Comparison of ENCODE assay signal across 9 cellular contexts in the genomic region with DNA sequence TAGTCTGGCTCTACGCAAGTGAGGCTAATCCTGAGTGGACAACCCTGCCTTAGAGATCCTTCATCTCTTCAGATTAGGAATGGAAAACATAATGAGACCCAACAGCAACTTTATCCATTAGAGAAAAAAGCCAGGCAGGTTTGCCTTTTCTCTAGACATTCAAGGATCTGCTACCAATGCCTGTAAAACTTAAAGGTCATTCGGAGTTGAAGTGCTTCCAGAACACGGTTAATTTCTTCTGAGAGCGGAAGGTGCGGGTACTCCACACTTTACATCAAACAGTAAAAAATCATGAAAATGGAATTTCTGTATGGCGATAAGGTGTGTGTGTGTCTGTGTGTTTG.
A peak's percentile ranks its signal among the peaks of the same experiment; 100 is the strongest.
DNase-seq lines count a peak whose midpoint lies in the region; ATAC-seq and TF ChIP-seq lines count a peak whose summit lies in the region.
"Had no signal": no experiment of that assay in that cellular context is flagged by ENCODE, and none has a peak within 500 bp of the region (broad histone marks: within the 10 kb centered on the region; RNA-seq: fewer than 3 reads in every experiment).

No MANE protein-coding gene starts in this region.

- no peaks in the 10 kb centered on the region for H3K9me3 Mint-ChIP-seq in stimulated activated memory B cell treated with anti-CD40 and anti-IgM and Interleukin-4, amounts not matched to agents 10 μg/mL and 1 μg/mL and 100 μg/mL, for 72 hours

- ATAC-seq in stimulated activated memory B cell treated with anti-CD40 and anti-IgM and Interleukin-4, amounts not matched to agents 10 μg/mL and 1 μg/mL and 100 μg/mL, for 72 hours = no peak
- ATAC-seq in HG03097 (IDR thresholded peaks at IDR 0.05; ENCODE audit: low FRiP score, unreplicated experiment) (no peak), HG03439 (IDR thresholded peaks at IDR 0.05; ENCODE audit: unreplicated experiment) (no peak)

- no peak for TF ChIP-seq CTCF in WI38 (IDR thresholded peaks at IDR 0.05; ENCODE audit: low read depth, low read length)

- no peaks in the 10 kb centered on the region for H3K36me3 Mint-ChIP-seq in stimulated activated memory B cell treated with anti-CD40 and anti-IgM and Interleukin-4, amounts not matched to agents 10 μg/mL and 1 μg/mL and 100 μg/mL, for 72 hours

- peak overlapping the region; percentile 87 for H3K4me3 Mint-ChIP-seq in stimulated activated memory B cell treated with anti-CD40 and anti-IgM and Interleukin-4, amounts not matched to agents 10 μg/mL and 1 μg/mL and 100 μg/mL, for 72 hours

- H3K9me3 ChIP-seq in iPS-18a (ENCODE audit: control insufficient read depth, low read depth, low read length) = no peaks in the 10 kb centered on the region

- H3K27me3 Mint-ChIP-seq in stimulated activated memory B cell treated with anti-CD40 and anti-IgM and Interleukin-4, amounts not matched to agents 10 μg/mL and 1 μg/mL and 100 μg/mL, for 72 hours = no peaks in the 10 kb centered on the region

- H3K27ac Mint-ChIP-seq in stimulated activated memory B cell treated with anti-CD40 and anti-IgM and Interleukin-4, amounts not matched to agents 10 μg/mL and 1 μg/mL and 100 μg/mL, for 72 hours = peak overlapping the region; percentile 87

- H3K4me1 Mint-ChIP-seq in stimulated activated memory B cell treated with anti-CD40 and anti-IgM and Interleukin-4, amounts not matched to agents 10 μg/mL and 1 μg/mL and 100 μg/mL, for 72 hours = peaks cover 16% of the 10 kb centered on the region

- peak overlapping the region; percentile 79 for H3K4me3 ChIP-seq in WI38 (ENCODE audit: low read depth, low read length)
- peak overlapping the region; percentile 85 for H3K4me3 ChIP-seq in iPS-18a (ENCODE audit: low read length)

- H3K36me3 ChIP-seq in iPS-18a (ENCODE audit: control insufficient read depth, low read depth, low read length) = no peaks in the 10 kb centered on the region

- peak overlapping the region; percentile 69 for H3K9ac ChIP-seq in iPS-18a (ENCODE audit: low read length)

- no peak overlapping the region for H3K27ac ChIP-seq in iPS-18a (ENCODE audit: low read length)

- H3K27me3 ChIP-seq in iPS-18a (ENCODE audit: control insufficient read depth, insufficient read depth, low read length) = no peaks in the 10 kb centered on the region

- peak; percentile 64 for DNase-seq in DMS 273 (lab: John Stamatoyannopoulos, UW; ENCODE audit: unreplicated experiment)
- DNase-seq in DMS 273 treated with DMSO at 0.1 percent for 48 hours (lab: John Stamatoyannopoulos, UW) = no peak
- DNase-seq in ureter (ENCODE audit: low spot score) = no peak
- DNase-seq: MV-4-11 had no signal

- peaks cover 12% of the 10 kb centered on the region for H3K4me1 ChIP-seq in iPS-18a (ENCODE audit: control insufficient read depth, low read depth, low read length)
